Comparison of ENCODE assay signal across 8 cellular contexts in the genomic region with DNA sequence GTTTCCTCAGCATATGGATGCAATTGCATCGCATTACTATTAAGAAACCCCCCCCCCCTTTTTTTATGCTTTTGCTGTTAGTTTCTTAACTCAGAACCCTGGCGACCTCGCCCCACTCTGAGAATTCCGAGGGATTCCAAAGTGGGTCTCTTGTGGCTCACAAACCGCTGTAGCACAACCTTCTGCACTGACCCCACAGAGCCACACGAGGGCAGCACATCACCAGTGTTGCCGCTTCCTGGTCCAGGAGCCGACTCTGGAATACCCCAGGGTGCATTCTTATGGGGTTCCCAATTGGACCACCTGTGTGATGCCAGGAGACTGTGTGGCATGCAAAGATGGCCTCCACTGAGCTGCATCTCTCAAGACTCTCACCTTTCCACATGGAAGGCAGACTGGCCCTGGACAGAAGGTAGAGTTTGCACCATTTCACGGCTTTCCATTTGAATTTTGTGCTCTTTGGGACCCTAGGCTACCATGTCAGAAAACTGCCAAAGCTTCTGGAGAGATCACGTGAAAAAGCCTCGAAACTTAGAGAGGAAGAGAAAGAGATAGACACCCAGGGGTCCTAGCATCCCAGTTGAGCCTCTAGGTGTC.
DNase-seq lines count a peak whose midpoint lies in the region; ATAC-seq lines count a peak whose summit lies in the region.

No MANE protein-coding gene starts in this region.

- H3K4me1 ChIP-seq in right cardiac atrium (ENCODE audit: control insufficient read depth, insufficient read depth, low read length): no peaks in the 10 kb centered on the region

- H3K4me3 ChIP-seq in right cardiac atrium (ENCODE audit: low read length): no peak overlapping the region

- 28% methylated on average over 11 of the region's 11 CpGs for WGBS in right cardiac atrium

- intact Hi-C loops in right cardiac atrium (cut with DNase I): no loop called here

- peak in 1 of 2 donors; percentile 34 for ATAC-seq in right cardiac atrium
- ATAC-seq in GM19023 (IDR thresholded peaks at IDR 0.05; ENCODE audit: unreplicated experiment): no peak

- H3K27ac ChIP-seq in right cardiac atrium (ENCODE audit: low read length): no peak overlapping the region

- DNase-seq in NCI-H146 (lab: John Stamatoyannopoulos, UW): peak; percentile 3
- DNase-seq in NCI-H146 treated with DMSO at 0.1 percent for 48 hours (lab: John Stamatoyannopoulos, UW; ENCODE audit: unreplicated experiment): no peak
- peak; percentile 12 for DNase-seq in HuH-7.5 (ENCODE audit: low spot score)
- peak; percentile 43 for DNase-seq in UCSD-AML1 (lab: John Stamatoyannopoulos, UW; ENCODE audit: unreplicated experiment)
- DNase-seq in right cardiac atrium: peak; percentile 23 to 53 (median 49)
- DNase-seq in stimulated activated CD8-positive, alpha-beta memory T cell treated with anti-CD3 and anti-CD28 coated beads, Interleukin-4, amount 100 ng/mL, for 48 hours: peak; percentile 49
- DNase-seq in middle frontal gyrus (ENCODE audit: extremely low spot score, low spot score): no peak

- H3K27me3 ChIP-seq in right cardiac atrium (ENCODE audit: control insufficient read depth, insufficient read depth): peaks cover 3% of the 10 kb centered on the region

- no peaks in the 10 kb centered on the region for H3K9me3 ChIP-seq in right cardiac atrium (ENCODE audit: control insufficient read depth, low read length)

Comparison
In these comparisons a context has a peak if more than half of its experiments do, and no peak if none do; other contexts are left out.
1. DNase-seq: peak in NCI-H146 (single experiment), HuH-7.5 (single experiment), UCSD-AML1 (single experiment), right cardiac atrium (3 of 3) and stimulated activated CD8-positive, alpha-beta memory T cell treated with anti-CD3 and anti-CD28 coated beads, Interleukin-4, amount 100 ng/mL, for 48 hours (single experiment); none in NCI-H146 treated with DMSO at 0.1 percent for 48 hours (single experiment) and middle frontal gyrus (single experiment).